11 cellular contexts compared by ENCODE assay signal in the genomic region with DNA sequence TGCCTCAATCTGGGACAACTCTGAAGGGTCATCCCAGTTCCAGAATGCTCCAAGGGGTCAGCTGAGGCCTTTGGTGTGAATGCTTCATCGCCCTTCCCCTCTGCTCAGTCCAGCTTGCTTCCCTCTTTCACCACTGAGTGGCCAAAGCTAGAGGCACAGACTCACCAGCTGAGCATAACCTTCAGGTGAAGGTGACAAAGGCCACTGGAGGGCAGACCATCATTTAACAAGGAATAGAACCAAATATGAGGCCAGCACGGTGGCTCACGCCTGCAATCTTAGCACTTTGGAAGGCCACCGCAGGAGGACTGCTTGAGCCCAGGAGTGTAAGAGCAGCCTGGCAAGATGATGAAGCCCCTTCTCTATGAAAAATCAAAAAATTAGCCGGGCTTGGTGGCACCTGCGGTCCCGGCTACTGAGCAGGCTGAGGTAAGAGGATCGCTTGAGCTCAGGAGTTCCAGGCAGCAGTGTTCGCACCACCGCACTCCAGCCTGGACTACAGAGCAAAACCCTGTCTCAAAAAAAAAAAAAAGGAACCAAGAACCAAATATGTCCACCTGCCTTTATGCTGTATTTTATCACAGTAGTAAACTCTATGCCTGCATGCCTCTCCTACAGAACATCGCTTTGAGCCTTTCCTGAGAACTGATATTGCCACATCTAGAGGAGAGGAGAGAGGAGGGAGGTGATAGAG. TPM values are rescaled to one million over a fixed set of nuclear protein-coding genes. Genes with fewer than 3 reads are reported as not detected.
DNase-seq lines count a peak whose midpoint lies in the region; ATAC-seq, FAIRE-seq and TF ChIP-seq lines count a peak whose summit lies in the region.
"Had no signal": no experiment of that assay in that cellular context is flagged by ENCODE, and none has a peak within 500 bp of the region (broad histone marks: within the 10 kb centered on the region; RNA-seq: fewer than 3 reads in every experiment).

No MANE protein-coding gene starts in this region.

- H3K4me3 ChIP-seq in LNCaP clone FGC (ENCODE audit: low read depth, low read length), result no peak overlapping the region
- H3K4me3 ChIP-seq in parathyroid adenoma (ENCODE audit: low read depth, low read length), result no peak overlapping the region
- H3K4me3 ChIP-seq: lung had no signal

- H3K79me2 ChIP-seq in parathyroid adenoma, result peaks cover 3% of the 10 kb centered on the region

- H3K27me3 Mint-ChIP-seq in dendritic cell treated with granulocyte-macrophage colony-stimulating factor and Interleukin-4, amounts not matched to agents 40 ng/mL and 50 ng/mL, for 4 days, result no peaks in the 10 kb centered on the region

- FAIRE-seq in GM12892 (lab: Jason Lieb, UNC), result no peak

- peak; percentile 59 for DNase-seq in activated effector memory CD4-positive, alpha-beta T cell treated with anti-CD3 and anti-CD28 coated beads, Interleukin-2, amount 50 U/mL, for 16 hours
- no peak for DNase-seq in activated effector memory CD4-positive, alpha-beta T cell treated with Interleukin-2 at 50 U/mL for 16 hours
- DNase-seq in LNCaP clone FGC (ENCODE audit: low read depth) (no peak), NCI-H226 (no peak), GM12892 (ENCODE audit: insufficient read length) (no peak)
- DNase-seq: effector CD4-positive, alpha-beta T cell; GDM1 had no signal

- no peak overlapping the region for H3K27ac ChIP-seq in parathyroid adenoma

- no peaks in the 10 kb centered on the region for H3K27me3 ChIP-seq in parathyroid adenoma (ENCODE audit: control insufficient read depth, insufficient read depth, low read length)

- no peak overlapping the region for H2AFZ ChIP-seq in parathyroid adenoma

- no peak for ATAC-seq in GM19023 (IDR thresholded peaks at IDR 0.05; ENCODE audit: unreplicated experiment)

- intact Hi-C loops in dendritic cell treated with granulocyte-macrophage colony-stimulating factor and Interleukin-4, amounts not matched to agents 40 ng/mL and 50 ng/mL, for 4 days (cut with micrococcal nuclease), result no loop called here

- TF ChIP-seq POLR2A in GM12892 (IDR thresholded peaks at IDR 0.05; ENCODE audit: low read depth, low read length), result no peak

- H3K9me3 ChIP-seq in parathyroid adenoma (ENCODE audit: control insufficient read depth, low read length), result no peaks in the 10 kb centered on the region

- no peaks in the 10 kb centered on the region for H3K36me3 ChIP-seq in parathyroid adenoma (ENCODE audit: control insufficient read depth, insufficient read depth, low read length)

- H3K9me3 Mint-ChIP-seq in dendritic cell treated with granulocyte-macrophage colony-stimulating factor and Interleukin-4, amounts not matched to agents 40 ng/mL and 50 ng/mL, for 4 days, result no peaks in the 10 kb centered on the region

- H3K4me3 Mint-ChIP-seq in dendritic cell treated with granulocyte-macrophage colony-stimulating factor and Interleukin-4, amounts not matched to agents 40 ng/mL and 50 ng/mL, for 4 days, result no peak overlapping the region

- H3K27ac Mint-ChIP-seq in dendritic cell treated with granulocyte-macrophage colony-stimulating factor and Interleukin-4, amounts not matched to agents 40 ng/mL and 50 ng/mL, for 4 days, result peak overlapping the region; percentile 36

- peak; percentile 58 for TF ChIP-seq CTCF in LNCaP clone FGC (IDR thresholded peaks at IDR 0.05; ENCODE audit: control insufficient read depth, extremely low read depth, insufficient read depth)
- peak; percentile 12 for TF ChIP-seq CTCF in parathyroid adenoma (IDR thresholded peaks at IDR 0.05)

- no peak overlapping the region for H3K4me2 ChIP-seq in parathyroid adenoma (ENCODE audit: low read length)

- H3K36me3 Mint-ChIP-seq in dendritic cell treated with granulocyte-macrophage colony-stimulating factor and Interleukin-4, amounts not matched to agents 40 ng/mL and 50 ng/mL, for 4 days (ENCODE audit: low read depth), result peaks cover 58% of the 10 kb centered on the region

- peaks cover 81% of the 10 kb centered on the region for H3K4me1 Mint-ChIP-seq in dendritic cell treated with granulocyte-macrophage colony-stimulating factor and Interleukin-4, amounts not matched to agents 40 ng/mL and 50 ng/mL, for 4 days (ENCODE audit: low read depth)

- H3K4me1 ChIP-seq in parathyroid adenoma, result peaks cover 9% of the 10 kb centered on the region

- no peak overlapping the region for H3K9ac ChIP-seq in parathyroid adenoma

RNA-seq across cellular contexts. Expression of gene PRKAG2, which starts 13.4 kb away (rescaled TPM):
- polyA plus RNA-seq in GM12892 (2012; ENCODE audit: missing spikeins), result 6.5 TPM
